Comparison of ENCODE assay signal across 24 cellular contexts in genomic region chr11:86446163-86446923, GRCh38.
DNase-seq lines count a peak whose midpoint lies in the region; ATAC-seq lines count a peak whose summit lies in the region.
"Had no signal": no experiment of that assay in that cellular context is flagged by ENCODE, and none has a peak within 500 bp of the region (broad histone marks: within the 10 kb centered on the region; RNA-seq: fewer than 3 reads in every experiment).

No MANE protein-coding gene starts in this region.

- H3K36me3 ChIP-seq in KOPT-K1 (ENCODE audit: insufficient read depth, low read length) (no peaks in the 10 kb centered on the region), trophoblast cell (ENCODE audit: control insufficient read depth in 1 of 2, insufficient read depth in 2 of 2, low read length in 2 of 2) (no peaks in the 10 kb centered on the region)
- H3K36me3 ChIP-seq: Peyer's patch, SJSA1 had no signal

- H3K9ac ChIP-seq in trophoblast cell (ENCODE audit: low read length), result no peak overlapping the region

- peak; percentile 16 for DNase-seq in activated naive CD4-positive, alpha-beta T cell treated with anti-CD3 and anti-CD28 coated beads for 36 hours
- DNase-seq in activated naive CD4-positive, alpha-beta T cell treated with Interleukin-2 at 50 U/mL for 16 hours, result no peak
- no peak for DNase-seq in activated T-helper 1 cell treated with anti-CD3 and anti-CD28 coated beads, Interleukin-12 subunit alpha, Interleukin-12 subunit beta, Interleukin-2, Interleukin-4 antibody, amounts not matched to agents 30 ng/mL and 10 ng/mL and 1 ng/mL, durations not matched to agents 14 hours and 24 hours and 36 hours (ENCODE audit: low spot score)
- peak in 1 of 2 donors; percentile 43 for DNase-seq in stimulated activated naive CD8-positive, alpha-beta T cell treated with anti-CD3 and anti-CD28 coated beads, Interleukin-15, amount 100 ng/mL, for 72 hours
- no peak for DNase-seq in NCI-H2227 (lab: John Stamatoyannopoulos, UW; ENCODE audit: unreplicated experiment)
- no peak for DNase-seq in trophoblast cell
- DNase-seq: CD8-positive, alpha-beta T cell; DMS53; EL; H7; HFFc6; Karpas-422; MM.1S; NCI-H1092 treated with DMSO at 0.1 percent for 48 hours; NCI-H146; NCI-H2029 treated with DMSO at 0.1 percent for 48 hours; NCI-H2171 treated with DMSO at 0.1 percent for 48 hours; NCI-H446 treated with DMSO at 0.1 percent for 48 hours; NCI-H69; Peyer's patch had no signal

- H3K4ac ChIP-seq in trophoblast cell (ENCODE audit: low read depth, low read length), result no peak overlapping the region

- H2BK12ac ChIP-seq in trophoblast cell (ENCODE audit: low read length), result no peak overlapping the region

- H3K9me3 ChIP-seq in KOPT-K1 (ENCODE audit: insufficient read depth, low read length, poor library complexity, severe bottlenecking) (no peaks in the 10 kb centered on the region), trophoblast cell (ENCODE audit: insufficient read depth, low read depth, low read length) (no peaks in the 10 kb centered on the region)
- H3K9me3 ChIP-seq: A549, Peyer's patch, SJSA1 had no signal

- H3K27me3 Mint-ChIP-seq in activated naive CD4-positive, alpha-beta T cell treated with anti-CD3 and anti-CD28 coated beads for 36 hours (ENCODE audit: low read depth), result no peaks in the 10 kb centered on the region
- H3K27me3 Mint-ChIP-seq in activated T-helper 1 cell treated with anti-CD3 and anti-CD28 coated beads, Interleukin-12 subunit alpha, Interleukin-12 subunit beta, Interleukin-2, Interleukin-4 antibody, amounts not matched to agents 30 ng/mL and 10 ng/mL and 1 ng/mL, durations not matched to agents 14 hours and 24 hours and 36 hours (ENCODE audit: insufficient read depth), result no peaks in the 10 kb centered on the region
- H3K27me3 Mint-ChIP-seq in stimulated activated naive CD8-positive, alpha-beta T cell treated with anti-CD3 and anti-CD28 coated beads, Interleukin-15, amount 100 ng/mL, for 72 hours, result no peaks in the 10 kb centered on the region

- no peak overlapping the region for H3K14ac ChIP-seq in trophoblast cell (ENCODE audit: low read length)

- H2BK5ac ChIP-seq in trophoblast cell (ENCODE audit: low read depth, low read length, poor library complexity), result no peak overlapping the region

- H2AFZ ChIP-seq in trophoblast cell (ENCODE audit: insufficient read depth, low read length, poor library complexity), result no peak overlapping the region

- peaks cover 34% of the 10 kb centered on the region for H3K4me1 Mint-ChIP-seq in activated naive CD4-positive, alpha-beta T cell treated with anti-CD3 and anti-CD28 coated beads for 36 hours (ENCODE audit: low read depth)
- peaks cover 53% of the 10 kb centered on the region for H3K4me1 Mint-ChIP-seq in activated T-helper 1 cell treated with anti-CD3 and anti-CD28 coated beads, Interleukin-12 subunit alpha, Interleukin-12 subunit beta, Interleukin-2, Interleukin-4 antibody, amounts not matched to agents 30 ng/mL and 10 ng/mL and 1 ng/mL, durations not matched to agents 14 hours and 24 hours and 36 hours (ENCODE audit: low read depth)
- peaks cover 4% of the 10 kb centered on the region for H3K4me1 Mint-ChIP-seq in stimulated activated naive CD8-positive, alpha-beta T cell treated with anti-CD3 and anti-CD28 coated beads, Interleukin-15, amount 100 ng/mL, for 72 hours

- H3K4me3 ChIP-seq in trophoblast cell (ENCODE audit: low read depth, low read length), result no peak overlapping the region
- H3K4me3 ChIP-seq: A549, Peyer's patch, SJSA1 had no signal

- peak; percentile 58 for ATAC-seq in stimulated activated naive CD8-positive, alpha-beta T cell treated with anti-CD3 and anti-CD28 coated beads, Interleukin-15, amount 100 ng/mL, for 72 hours
- ATAC-seq: A549; CD8-positive, alpha-beta T cell had no signal

- no peaks in the 10 kb centered on the region for H3K27me3 ChIP-seq in trophoblast cell (ENCODE audit: insufficient read depth, low read length)
- H3K27me3 ChIP-seq: Peyer's patch, SJSA1 had no signal

- H3K27ac ChIP-seq in KOPT-K1 (ENCODE audit: low read depth, low read length, poor library complexity, severe bottlenecking), result peak overlapping the region; percentile 73
- H3K27ac ChIP-seq in trophoblast cell (ENCODE audit: low read depth, low read length), result no peak overlapping the region
- H3K27ac ChIP-seq: A549, HL-60, Peyer's patch, SJSA1 had no signal

- no CpG with 5 or more reads among the region's 8 CpGs for whole genome bisulfite sequencing in trophoblast cell (ENCODE audit: extremely low coverage, insufficient coverage, insufficient read length)

- no peaks in the 10 kb centered on the region for H3K9me3 Mint-ChIP-seq in activated naive CD4-positive, alpha-beta T cell treated with anti-CD3 and anti-CD28 coated beads for 36 hours
- peaks cover 14% of the 10 kb centered on the region for H3K9me3 Mint-ChIP-seq in activated T-helper 1 cell treated with anti-CD3 and anti-CD28 coated beads, Interleukin-12 subunit alpha, Interleukin-12 subunit beta, Interleukin-2, Interleukin-4 antibody, amounts not matched to agents 30 ng/mL and 10 ng/mL and 1 ng/mL, durations not matched to agents 14 hours and 24 hours and 36 hours
- peaks cover 7% of the 10 kb centered on the region in 2 donors for H3K9me3 Mint-ChIP-seq in stimulated activated naive CD8-positive, alpha-beta T cell treated with anti-CD3 and anti-CD28 coated beads, Interleukin-15, amount 100 ng/mL, for 72 hours
- H3K9me3 Mint-ChIP-seq: CD8-positive, alpha-beta T cell; HFFc6 had no signal

- H3K18ac ChIP-seq in trophoblast cell (ENCODE audit: low read length), result no peak overlapping the region

- H2AK5ac ChIP-seq in trophoblast cell (ENCODE audit: low read length), result no peak overlapping the region

- no peak overlapping the region for H3K23ac ChIP-seq in trophoblast cell (ENCODE audit: low read length)

- H4K12ac ChIP-seq in trophoblast cell (ENCODE audit: low read depth, low read length), result no peak overlapping the region

- no peak overlapping the region for H3K27ac Mint-ChIP-seq in activated naive CD4-positive, alpha-beta T cell treated with anti-CD3 and anti-CD28 coated beads for 36 hours
- peak overlapping the region; percentile 86 for H3K27ac Mint-ChIP-seq in activated T-helper 1 cell treated with anti-CD3 and anti-CD28 coated beads, Interleukin-12 subunit alpha, Interleukin-12 subunit beta, Interleukin-2, Interleukin-4 antibody, amounts not matched to agents 30 ng/mL and 10 ng/mL and 1 ng/mL, durations not matched to agents 14 hours and 24 hours and 36 hours
- H3K27ac Mint-ChIP-seq in stimulated activated naive CD8-positive, alpha-beta T cell treated with anti-CD3 and anti-CD28 coated beads, Interleukin-15, amount 100 ng/mL, for 72 hours, result peak overlapping the region in 1 of 2 donors; percentile 75
- H3K27ac Mint-ChIP-seq: CD8-positive, alpha-beta T cell; HFFc6 had no signal

- peaks cover 0 to 10% of the 10 kb centered on the region in 2 experiments for H3K4me1 ChIP-seq in trophoblast cell (ENCODE audit: control insufficient read depth in 1 of 2, insufficient read depth in 2 of 2, low read length in 2 of 2)
- H3K4me1 ChIP-seq: Peyer's patch had no signal

- H3K4me2 ChIP-seq in trophoblast cell (ENCODE audit: low read length), result no peak overlapping the region
- H3K4me2 ChIP-seq: A549 had no signal

- H2BK120ac ChIP-seq in trophoblast cell (ENCODE audit: insufficient read depth, low read length, poor library complexity), result no peak overlapping the region

- H3K4me3 Mint-ChIP-seq in activated naive CD4-positive, alpha-beta T cell treated with anti-CD3 and anti-CD28 coated beads for 36 hours, result no peak overlapping the region
- H3K4me3 Mint-ChIP-seq in activated T-helper 1 cell treated with anti-CD3 and anti-CD28 coated beads, Interleukin-12 subunit alpha, Interleukin-12 subunit beta, Interleukin-2, Interleukin-4 antibody, amounts not matched to agents 30 ng/mL and 10 ng/mL and 1 ng/mL, durations not matched to agents 14 hours and 24 hours and 36 hours, result no peak overlapping the region
- H3K4me3 Mint-ChIP-seq in stimulated activated naive CD8-positive, alpha-beta T cell treated with anti-CD3 and anti-CD28 coated beads, Interleukin-15, amount 100 ng/mL, for 72 hours, result peak overlapping the region; percentile 38 to 50
- H3K4me3 Mint-ChIP-seq: CD8-positive, alpha-beta T cell; HFFc6 had no signal

- no peaks in the 10 kb centered on the region for H3K79me1 ChIP-seq in trophoblast cell (ENCODE audit: low read length)

- intact Hi-C loops in activated naive CD4-positive, alpha-beta T cell treated with anti-CD3 and anti-CD28 coated beads for 36 hours (cut with micrococcal nuclease), result loop anchor here (10.0 kb wide), 1 partner anchor 232 kb away; no protein-coding TSS in a partner anchor
- intact Hi-C loops in activated T-helper 1 cell treated with anti-CD3 and anti-CD28 coated beads, Interleukin-12 subunit alpha, Interleukin-12 subunit beta, Interleukin-2, Interleukin-4 antibody, amounts not matched to agents 30 ng/mL and 10 ng/mL and 1 ng/mL, durations not matched to agents 14 hours and 24 hours and 36 hours (cut with micrococcal nuclease), result loop anchor here (5.0 to 10.0 kb wide), 3 partner anchors 219 to 692 kb away; no protein-coding TSS in a partner anchor

- no peaks in the 10 kb centered on the region for H3K79me2 ChIP-seq in trophoblast cell (ENCODE audit: control insufficient read depth, insufficient read depth, low read length, poor library complexity)

- no peaks in the 10 kb centered on the region for H3K36me3 Mint-ChIP-seq in activated naive CD4-positive, alpha-beta T cell treated with anti-CD3 and anti-CD28 coated beads for 36 hours (ENCODE audit: low read depth)
- peaks cover 22% of the 10 kb centered on the region for H3K36me3 Mint-ChIP-seq in activated T-helper 1 cell treated with anti-CD3 and anti-CD28 coated beads, Interleukin-12 subunit alpha, Interleukin-12 subunit beta, Interleukin-2, Interleukin-4 antibody, amounts not matched to agents 30 ng/mL and 10 ng/mL and 1 ng/mL, durations not matched to agents 14 hours and 24 hours and 36 hours (ENCODE audit: low read depth)
- H3K36me3 Mint-ChIP-seq: CD8-positive, alpha-beta T cell had no signal

- no peak overlapping the region for H4K91ac ChIP-seq in trophoblast cell (ENCODE audit: low read depth, low read length)

- CTCF ChIA-PET in activated naive CD4-positive, alpha-beta T cell treated with anti-CD3 and anti-CD28 coated beads for 36 hours (lab: Charles Lee), result no interaction called here

- H4K8ac ChIP-seq in trophoblast cell (ENCODE audit: low read depth, low read length), result no peak overlapping the region

Comparison
In these comparisons a context has a peak if more than half of its experiments do, and no peak if none do; other contexts are left out.
1. H3K4me3 Mint-ChIP-seq: peak in stimulated activated naive CD8-positive, alpha-beta T cell treated with anti-CD3 and anti-CD28 coated beads, Interleukin-15, amount 100 ng/mL, for 72 hours (2 of 2); none in activated naive CD4-positive, alpha-beta T cell treated with anti-CD3 and anti-CD28 coated beads for 36 hours (single experiment) and activated T-helper 1 cell treated with anti-CD3 and anti-CD28 coated beads, Interleukin-12 subunit alpha, Interleukin-12 subunit beta, Interleukin-2, Interleukin-4 antibody, amounts not matched to agents 30 ng/mL and 10 ng/mL and 1 ng/mL, durations not matched to agents 14 hours and 24 hours and 36 hours (single experiment).